Comparison of ENCODE assay signal across 9 cellular contexts in genomic region chr3:50246517-50246954, GRCh38. TPM values are rescaled to one million over a fixed set of nuclear protein-coding genes. Genes with fewer than 3 reads are reported as not detected.
A peak's percentile ranks its signal among the peaks of the same experiment; 100 is the strongest.
DNase-seq lines count a peak whose midpoint lies in the region; ATAC-seq and TF ChIP-seq lines count a peak whose summit lies in the region.
"Had no signal": no experiment of that assay in that cellular context is flagged by ENCODE, and none has a peak within 500 bp of the region (broad histone marks: within the 10 kb centered on the region; RNA-seq: fewer than 3 reads in every experiment).

No MANE protein-coding gene starts in this region.

- H2BK120ac ChIP-seq in neuronal stem cell (ENCODE audit: low read depth, low read length), result peak overlapping the region; percentile 26

- no CpG with 5 or more reads among the region's 10 CpGs for WGBS in neuronal stem cell (ENCODE audit: extremely low coverage in 2 of 2, insufficient read length in 2 of 2, insufficient replicate concordance in 1 of 2), 2 donors

- peaks cover 20% of the 10 kb centered on the region for H3K36me3 Mint-ChIP-seq in Caco-2 (ENCODE audit: insufficient read depth, unreplicated experiment)

- H3K36me3 ChIP-seq in Caco-2 (ENCODE audit: control insufficient read depth, insufficient read depth, low read length) (no peaks in the 10 kb centered on the region), neuronal stem cell (replicated peaks in 1 of 2; ENCODE audit: control insufficient read depth in 2 of 2, insufficient read depth in 2 of 2, low read length in 2 of 2) (peaks cover 31 to 63% of the 10 kb centered on the region in 2 donors), thoracic aorta (peaks cover 2% of the 10 kb centered on the region)

- peak overlapping the region; percentile 8 for H3K4ac ChIP-seq in neuronal stem cell (ENCODE audit: low read length)

- H2AK5ac ChIP-seq in neuronal stem cell (ENCODE audit: low read depth, low read length), result peak overlapping the region; percentile 97

- peak overlapping the region; percentile 90 for H3K9ac ChIP-seq in neuronal stem cell (ENCODE audit: low read depth, low read length, poor library complexity)

- H3K4me1 Mint-ChIP-seq in Caco-2 (ENCODE audit: low read depth, unreplicated experiment), result no peaks in the 10 kb centered on the region

- CTCF ChIA-PET in Caco-2 (lab: Charles Lee), result interaction anchor here (0.7 to 4.1 kb wide), 13 partner anchors 9 to 110 kb away, joined by 3 to 30 read pairs (median 4); partner anchors contain the start of gene GNAI2

- peak overlapping the region; percentile 55 for H3K27ac Mint-ChIP-seq in Caco-2 (ENCODE audit: unreplicated experiment)

- POLR2A ChIA-PET in Caco-2 (lab: Charles Lee), result interaction anchor here (0.6 to 1.1 kb wide), 3 partner anchors 11 to 146 kb away, joined by 3 to 4 read pairs (median 4); no protein-coding TSS in a partner anchor

- H3K4me1 ChIP-seq in Caco-2, result peaks cover 8% of the 10 kb centered on the region
- peaks cover 40 to 47% of the 10 kb centered on the region in 2 donors for H3K4me1 ChIP-seq in neuronal stem cell (ENCODE audit: control insufficient read depth in 2 of 2, insufficient read depth in 1 of 2, low read depth in 1 of 2, low read length in 2 of 2)
- H3K4me1 ChIP-seq in thoracic aorta (ENCODE audit: control insufficient read depth in 1 of 2, low read depth in 2 of 2), result peaks cover 89 to 100% of the 10 kb centered on the region in 2 donors

- intact Hi-C loops in Caco-2 (cut with micrococcal nuclease; ENCODE audit: unreplicated experiment), result loop anchor here (1.0 kb wide), 1 partner anchor 19 kb away; no protein-coding TSS in a partner anchor

- H3K9me3 ChIP-seq in Caco-2 (no peaks in the 10 kb centered on the region), neuronal stem cell (replicated peaks in 1 of 2; ENCODE audit: control insufficient read depth in 2 of 2, insufficient read depth in 1 of 2, low read depth in 1 of 2, low read length in 2 of 2) (no peaks in the 10 kb centered on the region), thoracic aorta (no peaks in the 10 kb centered on the region)

- H3K79me1 ChIP-seq in neuronal stem cell (ENCODE audit: low read depth, low read length), result peaks cover 42% of the 10 kb centered on the region

- no peak overlapping the region for H3K4me3 ChIP-seq in Caco-2 (ENCODE audit: low read depth, low read length)
- H3K4me3 ChIP-seq in neuronal stem cell (ENCODE audit: low read length in 2 of 2), result peak overlapping the region; percentile 19 to 36
- peak overlapping the region; percentile 64 for H3K4me3 ChIP-seq in thoracic aorta

- BruUV-seq in Caco-2 (replicated peaks; lab: Mats Ljungman, UMichigan), result no TSS peak

- H2BK15ac ChIP-seq in neuronal stem cell (ENCODE audit: low read length), result peak overlapping the region; percentile 51

- H3K4me3 Mint-ChIP-seq in Caco-2 (ENCODE audit: unreplicated experiment), result no peak overlapping the region

- DNase-seq in Caco-2, result no peak
- peak; percentile 75 for DNase-seq in GOT3 (lab: John Stamatoyannopoulos, UW)
- peak; percentile 66 for DNase-seq in MV-4-11 (lab: John Stamatoyannopoulos, UW)
- peak; percentile 67 for DNase-seq in activated CD8-positive, alpha-beta memory T cell treated with anti-CD3 and anti-CD28 coated beads, Interleukin-2, amount 50 U/mL, for 1 hour (ENCODE audit: extremely low read depth)
- peak; percentile 94 for DNase-seq in epithelial cell of prostate (ENCODE audit: low read depth, low spot score)
- no peak for DNase-seq in neuronal stem cell (ENCODE audit: low spot score)
- DNase-seq in thoracic aorta (ENCODE audit: low spot score), result no peak
- no peak for DNase-seq in NCI-H146 treated with DMSO at 0.1 percent for 48 hours (lab: John Stamatoyannopoulos, UW; ENCODE audit: unreplicated experiment)

- TF ChIP-seq CTCF in Caco-2 (IDR thresholded peaks at IDR 0.05; ENCODE audit: insufficient read depth in 1 of 2, low read depth in 1 of 2, low read length in 1 of 2, severe bottlenecking in 1 of 2, unreplicated experiment in 1 of 2) (no peak), thoracic aorta (IDR thresholded peaks at IDR 0.05) (peak; percentile 3)

- peak overlapping the region; percentile 68 for H2BK5ac ChIP-seq in neuronal stem cell (ENCODE audit: low read length)

- H3K4me2 ChIP-seq in neuronal stem cell (ENCODE audit: insufficient read depth, low read length, poor library complexity, severe bottlenecking), result peak overlapping the region; percentile 55

- no peaks in the 10 kb centered on the region for H3K27me3 ChIP-seq in Caco-2 (replicated peaks; ENCODE audit: control insufficient read depth, insufficient read depth, low read length)
- H3K27me3 ChIP-seq in neuronal stem cell (ENCODE audit: control insufficient read depth in 3 of 3, insufficient read depth in 3 of 3, low read depth in 1 of 3, low read length in 3 of 3), result no peaks in the 10 kb centered on the region
- H3K27me3 ChIP-seq in thoracic aorta (replicated peaks; ENCODE audit: insufficient read depth), result no peaks in the 10 kb centered on the region

- H4K8ac ChIP-seq in neuronal stem cell (ENCODE audit: low read depth, low read length), result peak overlapping the region; percentile 19

- H2BK12ac ChIP-seq in neuronal stem cell (ENCODE audit: low read length), result peak overlapping the region; percentile 91

- H3K27me3 Mint-ChIP-seq in Caco-2 (ENCODE audit: insufficient read depth, unreplicated experiment), result no peaks in the 10 kb centered on the region

- H3K14ac ChIP-seq in neuronal stem cell (ENCODE audit: low read length), result peak overlapping the region; percentile 56

- ATAC-seq in thoracic aorta (ENCODE audit: insufficient number of reproducible peaks, low FRiP score, low read depth), result peak; percentile 22

- H3K18ac ChIP-seq in neuronal stem cell (ENCODE audit: low read length), result peak overlapping the region; percentile 96

- H3K23ac ChIP-seq in neuronal stem cell (ENCODE audit: low read depth, low read length, poor library complexity), result peak overlapping the region; percentile 21

- H2AFZ ChIP-seq in neuronal stem cell (ENCODE audit: low read length), result no peak overlapping the region

- H3K9me3 Mint-ChIP-seq in Caco-2 (ENCODE audit: unreplicated experiment), result no peaks in the 10 kb centered on the region

- peak overlapping the region; percentile 44 for H4K91ac ChIP-seq in neuronal stem cell (ENCODE audit: low read depth, low read length, poor library complexity)

- H3K27ac ChIP-seq in epithelial cell of prostate (peak overlapping the region; percentile 95), neuronal stem cell (replicated peaks; ENCODE audit: low read length) (peak overlapping the region; percentile 93), thoracic aorta (peak overlapping the region; percentile 65 to 89)

RNA-seq across cellular contexts. Expression of gene GNAI2, which starts 10.5 kb away (rescaled TPM):
- total RNA-seq in Caco-2 (2022) (59.3 and 62.0 TPM in 2 replicates), thoracic aorta (100 to 1,000 TPM; 183 to 337 TPM)
- polyA plus RNA-seq in neuronal stem cell (2013, experiment 1 of 2), result 457 TPM
- polyA plus RNA-seq in neuronal stem cell (2013, experiment 2 of 2), result 458 TPM

RNA-seq across cellular contexts. Expression of gene SEMA3B, which starts 22.4 kb away (rescaled TPM):
- total RNA-seq in Caco-2 (2022) (19.7 and 21.8 TPM in 2 replicates), thoracic aorta (10 to 100 TPM; 53.6 to 57.2 TPM)
- polyA plus RNA-seq in neuronal stem cell (2013, experiment 1 of 2), result 5.0 TPM
- 5.2 TPM for polyA plus RNA-seq in neuronal stem cell (2013, experiment 2 of 2)

RNA-seq across cellular contexts. Expression of gene LSMEM2, which starts 32.4 kb away (rescaled TPM):
- total RNA-seq in Caco-2 (2022) (not detected in 2 replicates), thoracic aorta (not detected)
- polyA plus RNA-seq in neuronal stem cell (2013, experiment 1 of 2), result 0.28 TPM
- polyA plus RNA-seq in neuronal stem cell (2013, experiment 2 of 2), result 0.21 TPM
- total RNA-seq: T-helper 2 cell treated with Interferon-gamma antibody and Interleukin-4, amounts not matched to agents 100 ng/mL and 5 ng/mL, for 36 hours had no signal

RNA-seq across cellular contexts. Expression of gene SLC38A3, which starts 41.5 kb away (rescaled TPM):
- total RNA-seq in Caco-2 (2022), result 11.4 and 16.8 TPM in 2 replicates
- polyA plus RNA-seq in neuronal stem cell (2013, experiment 1 of 2), result 3.5 TPM
- polyA plus RNA-seq in neuronal stem cell (2013, experiment 2 of 2), result 3.2 TPM
- total RNA-seq in thoracic aorta, result under 1 TPM in 1 of 2 donors, not detected in 1; 0.28 TPM
- total RNA-seq: T-helper 2 cell treated with Interferon-gamma antibody and Interleukin-4, amounts not matched to agents 100 ng/mL and 5 ng/mL, for 36 hours had no signal

RNA-seq across cellular contexts. Expression of gene IFRD2, which starts 45.7 kb away (rescaled TPM):
- total RNA-seq in Caco-2 (2022), result 88.0 and 89.5 TPM in 2 replicates
- polyA plus RNA-seq in neuronal stem cell (2013, experiment 1 of 2), result 23.1 TPM
- polyA plus RNA-seq in neuronal stem cell (2013, experiment 2 of 2), result 22.1 TPM
- 100 to 1,000 TPM in 1 of 2 donors, 10 to 100 TPM in 1; 43.3 to 118 TPM for total RNA-seq in thoracic aorta

Comparison
In these comparisons a context has a peak if more than half of its experiments do, and no peak if none do; other contexts are left out.
1. DNase-seq: peak in GOT3 (single experiment), MV-4-11 (single experiment), activated CD8-positive, alpha-beta memory T cell treated with anti-CD3 and anti-CD28 coated beads, Interleukin-2, amount 50 U/mL, for 1 hour (single experiment) and epithelial cell of prostate (single experiment); none in Caco-2 (0 of 2), neuronal stem cell (single experiment), thoracic aorta (single experiment) and NCI-H146 treated with DMSO at 0.1 percent for 48 hours (single experiment).
2. Peak in every context shown above with its lines, with median percentiles within 50 percentile points of each other: H3K27ac ChIP-seq.